In the genomic region with DNA sequence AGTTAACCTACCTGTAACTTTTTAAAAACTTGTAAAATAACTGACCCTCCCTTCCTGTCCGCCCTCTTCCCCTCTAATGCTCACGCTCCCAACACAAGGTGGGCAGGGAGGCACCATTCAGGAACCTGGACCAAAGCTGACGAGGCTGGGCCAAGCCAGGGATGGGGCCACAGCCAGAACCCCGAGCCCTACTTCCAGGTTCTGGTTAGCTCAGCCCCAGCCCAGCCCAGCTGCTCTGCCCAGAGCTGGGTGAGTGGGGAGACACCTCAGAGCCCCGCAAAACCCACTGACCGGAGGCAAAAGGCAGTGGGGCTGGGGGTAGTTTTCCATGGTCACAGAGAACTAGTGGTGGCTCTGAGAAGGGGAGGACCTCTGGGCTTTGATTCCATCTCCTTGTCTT, we compare ENCODE assay signal across 22 cellular contexts. TPM values are rescaled to one million over a fixed set of nuclear protein-coding genes. Genes with fewer than 3 reads are reported as not detected.
DNase-seq lines count a peak whose midpoint lies in the region; ATAC-seq and TF ChIP-seq lines count a peak whose summit lies in the region.
"Had no signal": no experiment of that assay in that cellular context is flagged by ENCODE, and none has a peak within 500 bp of the region (broad histone marks: within the 10 kb centered on the region; RNA-seq: fewer than 3 reads in every experiment).

No MANE protein-coding gene starts in this region.

- no peak for ATAC-seq in activated CD8-positive, alpha-beta memory T cell treated with anti-CD3 and anti-CD28 coated beads, Interleukin-2, amount 10 ng/mL, durations not matched to agents 7 days and 5 days
- no peak for ATAC-seq in stimulated activated memory B cell treated with anti-CD40 and anti-IgM and Interleukin-4, amounts not matched to agents 10 μg/mL and 1 μg/mL and 100 μg/mL, for 72 hours
- ATAC-seq: activated CD4-positive, CD25-positive, alpha-beta regulatory T cell treated with anti-CD3 and anti-CD28 coated beads, Interleukin-2, amount 50 U/mL, for 24 hours; gastroesophageal sphincter had no signal

- H2AFZ ChIP-seq in OCI-LY1 (ENCODE audit: low read length) = no peak overlapping the region

- H3K4me3 ChIP-seq in OCI-LY1 (ENCODE audit: low read depth, low read length, poor library complexity, severe bottlenecking) = no peak overlapping the region
- H3K4me3 ChIP-seq in endocrine pancreas (ENCODE audit: control insufficient read depth, insufficient read depth, low read length) = no peak overlapping the region
- H3K4me3 ChIP-seq in prostate gland = no peak overlapping the region
- H3K4me3 ChIP-seq: coronary artery, gastroesophageal sphincter, left lung, sigmoid colon had no signal

- DNase-seq in activated CD8-positive, alpha-beta memory T cell treated with anti-CD3 and anti-CD28 coated beads, Interleukin-2, amount 10 ng/mL, durations not matched to agents 7 days and 5 days = no peak
- no peak for DNase-seq in activated CD8-positive, alpha-beta memory T cell treated with anti-CD3 and anti-CD28 coated beads, Interleukin-2, amount 50 U/mL, for 48 hours
- DNase-seq in NCI-H510A (lab: John Stamatoyannopoulos, UW) (no peak), prostate gland (ENCODE audit: low spot score) (no peak), GM10248 (ENCODE audit: extremely low spot score) (no peak)
- DNase-seq: 8988T; DMS53; NCI-H1105 treated with DMSO at 0.1 percent for 48 hours; NCI-H748 treated with DMSO at 0.1 percent for 48 hours; occipital lobe; sigmoid colon; stimulated activated CD4-positive, alpha-beta T cell treated with anti-CD3 and anti-CD28 coated beads, Interleukin-2, amount 100 ng/mL, for 24 hours had no signal

- no peaks in the 10 kb centered on the region for H3K27me3 Mint-ChIP-seq in activated CD8-positive, alpha-beta memory T cell treated with anti-CD3 and anti-CD28 coated beads, Interleukin-2, amount 10 ng/mL, durations not matched to agents 7 days and 5 days
- no peaks in the 10 kb centered on the region for H3K27me3 Mint-ChIP-seq in stimulated activated memory B cell treated with anti-CD40 and anti-IgM and Interleukin-4, amounts not matched to agents 10 μg/mL and 1 μg/mL and 100 μg/mL, for 72 hours

- WGBS in prostate gland = 89% methylated on average over 6 of the region's 6 CpGs

- no peak overlapping the region for H3K4me3 Mint-ChIP-seq in activated CD8-positive, alpha-beta memory T cell treated with anti-CD3 and anti-CD28 coated beads, Interleukin-2, amount 10 ng/mL, durations not matched to agents 7 days and 5 days
- peak overlapping the region; percentile 18 for H3K4me3 Mint-ChIP-seq in stimulated activated memory B cell treated with anti-CD40 and anti-IgM and Interleukin-4, amounts not matched to agents 10 μg/mL and 1 μg/mL and 100 μg/mL, for 72 hours
- H3K4me3 Mint-ChIP-seq: T-helper 2 cell treated with Interferon-gamma antibody and Interleukin-4, amounts not matched to agents 5 μg/mL and 100 μg/mL, for 36 hours had no signal

- H3K27ac ChIP-seq in OCI-LY1 (ENCODE audit: low read depth, low read length, poor library complexity, severe bottlenecking) (peak overlapping the region; percentile 76), prostate gland (peak overlapping the region in 1 of 2 donors; percentile 78)
- H3K27ac ChIP-seq: left lung had no signal

- H3K4me1 ChIP-seq in OCI-LY1 (ENCODE audit: insufficient read depth, low read length, severe bottlenecking) (peaks cover 42% of the 10 kb centered on the region), endocrine pancreas (ENCODE audit: control insufficient read depth, insufficient read depth, low read length) (peaks cover 6% of the 10 kb centered on the region), prostate gland (replicated peaks) (peaks cover 59% of the 10 kb centered on the region)

- H3K9me2 ChIP-seq in OCI-LY1 (ENCODE audit: low read depth, low read length) = no peaks in the 10 kb centered on the region

- H3K9me3 Mint-ChIP-seq in activated CD8-positive, alpha-beta memory T cell treated with anti-CD3 and anti-CD28 coated beads, Interleukin-2, amount 10 ng/mL, durations not matched to agents 7 days and 5 days (ENCODE audit: low read depth) = no peaks in the 10 kb centered on the region
- H3K9me3 Mint-ChIP-seq in stimulated activated memory B cell treated with anti-CD40 and anti-IgM and Interleukin-4, amounts not matched to agents 10 μg/mL and 1 μg/mL and 100 μg/mL, for 72 hours = no peaks in the 10 kb centered on the region
- H3K9me3 Mint-ChIP-seq: T-helper 2 cell treated with Interferon-gamma antibody and Interleukin-4, amounts not matched to agents 5 μg/mL and 100 μg/mL, for 36 hours had no signal

- H3K27ac Mint-ChIP-seq in activated CD8-positive, alpha-beta memory T cell treated with anti-CD3 and anti-CD28 coated beads, Interleukin-2, amount 10 ng/mL, durations not matched to agents 7 days and 5 days = peak overlapping the region; percentile 23
- H3K27ac Mint-ChIP-seq in stimulated activated memory B cell treated with anti-CD40 and anti-IgM and Interleukin-4, amounts not matched to agents 10 μg/mL and 1 μg/mL and 100 μg/mL, for 72 hours = peak overlapping the region; percentile 74
- H3K27ac Mint-ChIP-seq: T-helper 2 cell treated with Interferon-gamma antibody and Interleukin-4, amounts not matched to agents 5 μg/mL and 100 μg/mL, for 36 hours had no signal

- H3K4me2 ChIP-seq in OCI-LY1 (ENCODE audit: low read length) = no peak overlapping the region

- no peaks in the 10 kb centered on the region for H4K20me1 ChIP-seq in OCI-LY1 (ENCODE audit: insufficient read depth, low read length)

- TF ChIP-seq CTCF in OCI-LY1 (IDR thresholded peaks at IDR 0.05; ENCODE audit: low read length) = no peak
- TF ChIP-seq CTCF in prostate gland (IDR thresholded peaks at IDR 0.05) = no peak
- TF ChIP-seq CTCF in GM10248 (IDR thresholded peaks at IDR 0.05; ENCODE audit: control extremely low read depth, extremely low read depth, low read depth, missing control alignments) = no peak

- H3K36me3 Mint-ChIP-seq in activated CD8-positive, alpha-beta memory T cell treated with anti-CD3 and anti-CD28 coated beads, Interleukin-2, amount 10 ng/mL, durations not matched to agents 7 days and 5 days = peaks cover 39% of the 10 kb centered on the region
- peaks cover 52% of the 10 kb centered on the region for H3K36me3 Mint-ChIP-seq in stimulated activated memory B cell treated with anti-CD40 and anti-IgM and Interleukin-4, amounts not matched to agents 10 μg/mL and 1 μg/mL and 100 μg/mL, for 72 hours

- no peaks in the 10 kb centered on the region for H3K79me2 ChIP-seq in OCI-LY1 (ENCODE audit: insufficient read depth, low read length)

- no peaks in the 10 kb centered on the region for H3F3A ChIP-seq in OCI-LY1 (ENCODE audit: insufficient read depth, low read length)

- CTCF ChIA-PET in activated CD8-positive, alpha-beta memory T cell treated with anti-CD3 and anti-CD28 coated beads, Interleukin-2, amount 10 ng/mL, durations not matched to agents 7 days and 5 days (lab: Charles Lee) = interaction anchor here (0.7 to 0.9 kb wide), 3 partner anchors 8 to 127 kb away, joined by 3 to 4 read pairs (median 3); no protein-coding TSS in a partner anchor
- CTCF ChIA-PET in GM10248 (lab: Yijun Ruan, JAX) = interaction anchor here (1.2 to 1.4 kb wide), 2 partner anchors 13 to 207 kb away, joined by 3 read pairs; no protein-coding TSS in a partner anchor

- H3K9me3 ChIP-seq in OCI-LY1 (ENCODE audit: low read length) (no peaks in the 10 kb centered on the region), endocrine pancreas (ENCODE audit: control insufficient read depth, low read length) (no peaks in the 10 kb centered on the region), prostate gland (no peaks in the 10 kb centered on the region)
- H3K9me3 ChIP-seq: BLaER1 treated with 17β-estradiol and CSF1 and Interleukin-3, amounts not matched to agents 10 nM and 100 nM; gastroesophageal sphincter; left lung; sigmoid colon had no signal

- POLR2A ChIA-PET in GM10248 (lab: Yijun Ruan, JAX) = no interaction called here

- H3K4me1 Mint-ChIP-seq in activated CD8-positive, alpha-beta memory T cell treated with anti-CD3 and anti-CD28 coated beads, Interleukin-2, amount 10 ng/mL, durations not matched to agents 7 days and 5 days = peaks cover 11% of the 10 kb centered on the region
- peaks cover 80% of the 10 kb centered on the region for H3K4me1 Mint-ChIP-seq in stimulated activated memory B cell treated with anti-CD40 and anti-IgM and Interleukin-4, amounts not matched to agents 10 μg/mL and 1 μg/mL and 100 μg/mL, for 72 hours

- H3K9ac ChIP-seq in OCI-LY1 (ENCODE audit: low read length) (no peak overlapping the region), endocrine pancreas (ENCODE audit: control insufficient read depth, insufficient read depth, low read length) (peak overlapping the region; percentile 7)

- intact Hi-C loops in prostate gland (cut with DNase I) = no loop called here

- H3K27me3 ChIP-seq in OCI-LY1 (ENCODE audit: insufficient read depth, low read length) (no peaks in the 10 kb centered on the region), endocrine pancreas (ENCODE audit: control insufficient read depth, insufficient read depth, low read length) (no peaks in the 10 kb centered on the region), prostate gland (replicated peaks; ENCODE audit: insufficient read depth) (no peaks in the 10 kb centered on the region)
- H3K27me3 ChIP-seq: BLaER1 treated with 17β-estradiol and CSF1 and Interleukin-3, amounts not matched to agents 10 nM and 100 nM; gastroesophageal sphincter; left lung; sigmoid colon had no signal

- TF ChIP-seq POLR2A in prostate gland (IDR thresholded peaks at IDR 0.05) = no peak

- H3K36me3 ChIP-seq in OCI-LY1 (ENCODE audit: insufficient read depth, low read length) (peaks cover 86% of the 10 kb centered on the region), endocrine pancreas (ENCODE audit: control insufficient read depth, insufficient read depth, low read length) (no peaks in the 10 kb centered on the region), prostate gland (peaks cover 0 to 6% of the 10 kb centered on the region in 2 donors)

RNA-seq across cellular contexts. Expression of gene CNP, which starts 7.4 kb away (rescaled TPM):
- total RNA-seq in activated CD8-positive, alpha-beta memory T cell treated with anti-CD3 and anti-CD28 coated beads, Interleukin-2, amount 10 ng/mL, durations not matched to agents 7 days and 5 days = 100 to 1,000 TPM in 1 of 2 experiments, 10 to 100 TPM in 1; 98.1 to 112 TPM
- total RNA-seq in prostate gland = 100 to 1,000 TPM in 1 of 2 donors, 10 to 100 TPM in 1; 85.8 to 117 TPM

RNA-seq across cellular contexts. Expression of gene DNAJC7, which starts 43.2 kb away (rescaled TPM):
- 10 to 100 TPM; 89.1 to 97.0 TPM for total RNA-seq in activated CD8-positive, alpha-beta memory T cell treated with anti-CD3 and anti-CD28 coated beads, Interleukin-2, amount 10 ng/mL, durations not matched to agents 7 days and 5 days
- 10 to 100 TPM; 57.8 to 60.4 TPM for total RNA-seq in prostate gland

RNA-seq across cellular contexts. Expression of gene ODAD4, which starts 43.6 kb away (rescaled TPM):
- 1 to 10 TPM in 1 of 2 experiments, under 1 TPM in 1; 0.49 to 1.1 TPM for total RNA-seq in activated CD8-positive, alpha-beta memory T cell treated with anti-CD3 and anti-CD28 coated beads, Interleukin-2, amount 10 ng/mL, durations not matched to agents 7 days and 5 days
- total RNA-seq in prostate gland = 1 to 10 TPM in 1 of 2 donors, under 1 TPM in 1; 0.55 to 4.3 TPM
- total RNA-seq: mononuclear cell had no signal

RNA-seq across cellular contexts. Expression of gene NKIRAS2, which starts 45.9 kb away (rescaled TPM):
- total RNA-seq in activated CD8-positive, alpha-beta memory T cell treated with anti-CD3 and anti-CD28 coated beads, Interleukin-2, amount 10 ng/mL, durations not matched to agents 7 days and 5 days = 10 to 100 TPM; 21.0 to 23.7 TPM
- total RNA-seq in prostate gland = 10 to 100 TPM; 38.8 to 98.8 TPM

RNA-seq across cellular contexts. Expression of gene ACLY, which starts 55.3 kb away (rescaled TPM):
- total RNA-seq in activated CD8-positive, alpha-beta memory T cell treated with anti-CD3 and anti-CD28 coated beads, Interleukin-2, amount 10 ng/mL, durations not matched to agents 7 days and 5 days = 100 to 1,000 TPM; 186 to 220 TPM
- 100 to 1,000 TPM; 114 to 203 TPM for total RNA-seq in prostate gland
